1 cellular context compared by ENCODE assay signal in genomic region chr12:19234991-19235876, GRCh38.
TF ChIP-seq lines count a peak whose summit lies in the region.

No MANE protein-coding gene starts in this region.

TF ChIP-seq in IMR-90, 13 proteins besides CTCF, POLR2A, EP300 and RAD21:
- TF ChIP-seq RFX5 (IDR thresholded peaks at IDR 0.05; ENCODE audit: low read depth, low read length) (no peak), FOS (IDR thresholded peaks at IDR 0.05; ENCODE audit: low read depth, low read length) (no peak), SMC3 (IDR thresholded peaks at IDR 0.05; ENCODE audit: low read depth, low read length) (no peak), RCOR1 (IDR thresholded peaks at IDR 0.05; ENCODE audit: insufficient replicate concordance, low read length) (no peak), USF2 (IDR thresholded peaks at IDR 0.05; ENCODE audit: low read depth, low read length) (no peak), MAZ (IDR thresholded peaks at IDR 0.05; ENCODE audit: borderline replicate concordance, low read depth, low read length) (no peak), BHLHE40 (IDR thresholded peaks at IDR 0.05; ENCODE audit: low read depth, low read length) (no peak), ELK1 (IDR thresholded peaks at IDR 0.05; ENCODE audit: borderline replicate concordance, low read depth, low read length) (no peak), MXI1 (IDR thresholded peaks at IDR 0.05; ENCODE audit: borderline replicate concordance, low read depth, low read length) (no peak), MAFK (IDR thresholded peaks at IDR 0.05; ENCODE audit: low read depth, low read length) (no peak)
